ENCODE assay signal across 13 cellular contexts in the genomic region with DNA sequence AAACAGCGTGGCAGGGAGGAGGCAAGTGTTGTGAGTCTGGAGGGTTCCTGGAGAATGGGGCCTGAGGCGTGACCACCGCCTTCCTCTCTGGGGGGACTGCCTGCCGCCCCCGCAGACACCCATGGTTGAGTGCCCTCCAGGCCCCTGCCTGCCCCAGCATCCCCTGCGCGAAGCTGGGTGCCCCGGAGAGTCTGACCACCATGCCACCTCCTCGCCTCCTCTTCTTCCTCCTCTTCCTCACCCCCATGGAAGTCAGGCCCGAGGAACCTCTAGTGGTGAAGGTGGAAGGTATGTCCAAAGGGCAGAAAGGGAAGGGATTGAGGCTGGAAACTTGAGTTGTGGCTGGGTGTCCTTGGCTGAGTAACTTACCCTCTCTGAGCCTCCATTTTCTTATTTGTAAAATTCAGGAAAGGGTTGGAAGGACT. TPM values are rescaled to one million over a fixed set of nuclear protein-coding genes. Genes with fewer than 3 reads are reported as not detected.
DNase-seq lines count a peak whose midpoint lies in the region; ATAC-seq and TF ChIP-seq lines count a peak whose summit lies in the region.
"Had no signal": no experiment of that assay in that cellular context is flagged by ENCODE, and none has a peak within 500 bp of the region (broad histone marks: within the 10 kb centered on the region; RNA-seq: fewer than 3 reads in every experiment).

A gene (plus strand): TSS at position 171 of the 425 bp plus-strand sequence. CDS start 30 bp downstream, at position 201.

- H3K4me3 ChIP-seq in HEK293 (ENCODE audit: low read depth, low read length) (no peak within 1 kb of the TSS), upper lobe of right lung (no peak within 1 kb of the TSS)

- H3K36me3 ChIP-seq in HEK293 (ENCODE audit: control insufficient read depth in 2 of 2, insufficient read depth in 1 of 2, low read length in 2 of 2) (no peaks in the 10 kb centered on the region), upper lobe of right lung (no peaks in the 10 kb centered on the region)

- H3K27ac ChIP-seq in HEK293 (ENCODE audit: extremely low read depth, low read depth, low read length) (no peak within 1 kb of the TSS), upper lobe of right lung (no peak within 1 kb of the TSS)

- no peaks in the 10 kb centered on the region for H3K4me1 ChIP-seq in HEK293 (ENCODE audit: control insufficient read depth, insufficient read depth, low read length)
- H3K4me1 ChIP-seq in upper lobe of right lung, result no peaks in the 10 kb centered on the region

- H3K27me3 ChIP-seq in upper lobe of right lung, result no peaks in the 10 kb centered on the region

- no peaks in the 10 kb centered on the region for H3K36me3 Mint-ChIP-seq in activated CD4-positive, alpha-beta T cell treated with anti-CD3 and anti-CD28 coated beads for 36 hours (ENCODE audit: low read depth)
- H3K36me3 Mint-ChIP-seq in activated naive CD8-positive, alpha-beta T cell treated with anti-CD3 and anti-CD28 coated beads, Interleukin-2, amount 10 ng/mL, durations not matched to agents 7 days and 5 days, result peaks cover 3% of the 10 kb centered on the region
- H3K36me3 Mint-ChIP-seq in stimulated activated effector memory CD8-positive, alpha-beta T cell treated with anti-CD3 and anti-CD28 coated beads, Interleukin-12 subunit alpha, Interleukin-12 subunit beta, amount 100 ng/mL, for 72 hours, result peaks cover 16% of the 10 kb centered on the region

- no peak within 1 kb of the TSS for H3K4me3 Mint-ChIP-seq in activated CD4-positive, alpha-beta T cell treated with anti-CD3 and anti-CD28 coated beads for 36 hours
- H3K4me3 Mint-ChIP-seq in activated naive CD8-positive, alpha-beta T cell treated with anti-CD3 and anti-CD28 coated beads, Interleukin-2, amount 10 ng/mL, durations not matched to agents 7 days and 5 days, result no peak within 1 kb of the TSS
- H3K4me3 Mint-ChIP-seq in stimulated activated effector memory CD8-positive, alpha-beta T cell treated with anti-CD3 and anti-CD28 coated beads, Interleukin-12 subunit alpha, Interleukin-12 subunit beta, amount 100 ng/mL, for 72 hours, result peak within 1 kb of the TSS; percentile 33

- H3K9me3 Mint-ChIP-seq in activated CD4-positive, alpha-beta T cell treated with anti-CD3 and anti-CD28 coated beads for 36 hours (ENCODE audit: low read depth), result no peaks in the 10 kb centered on the region
- H3K9me3 Mint-ChIP-seq in activated naive CD8-positive, alpha-beta T cell treated with anti-CD3 and anti-CD28 coated beads, Interleukin-2, amount 10 ng/mL, durations not matched to agents 7 days and 5 days, result no peaks in the 10 kb centered on the region
- peaks cover 3% of the 10 kb centered on the region for H3K9me3 Mint-ChIP-seq in stimulated activated effector memory CD8-positive, alpha-beta T cell treated with anti-CD3 and anti-CD28 coated beads, Interleukin-12 subunit alpha, Interleukin-12 subunit beta, amount 100 ng/mL, for 72 hours

- ATAC-seq in activated CD4-positive, alpha-beta T cell treated with anti-CD3 and anti-CD28 coated beads for 36 hours, result no peak
- no peak for ATAC-seq in activated naive CD8-positive, alpha-beta T cell treated with anti-CD3 and anti-CD28 coated beads, Interleukin-2, amount 10 ng/mL, durations not matched to agents 7 days and 5 days (ENCODE audit: low read depth)
- no peak for ATAC-seq in stimulated activated effector memory CD8-positive, alpha-beta T cell treated with anti-CD3 and anti-CD28 coated beads, Interleukin-12 subunit alpha, Interleukin-12 subunit beta, amount 100 ng/mL, for 72 hours
- no peak for ATAC-seq in HG03159 (IDR thresholded peaks at IDR 0.05; ENCODE audit: unreplicated experiment)
- ATAC-seq in upper lobe of right lung, result no peak

- H3K27ac Mint-ChIP-seq in activated CD4-positive, alpha-beta T cell treated with anti-CD3 and anti-CD28 coated beads for 36 hours, result peak within 1 kb of the TSS; percentile 72
- H3K27ac Mint-ChIP-seq in activated naive CD8-positive, alpha-beta T cell treated with anti-CD3 and anti-CD28 coated beads, Interleukin-2, amount 10 ng/mL, durations not matched to agents 7 days and 5 days, result peak within 1 kb of the TSS; percentile 78
- H3K27ac Mint-ChIP-seq in stimulated activated effector memory CD8-positive, alpha-beta T cell treated with anti-CD3 and anti-CD28 coated beads, Interleukin-12 subunit alpha, Interleukin-12 subunit beta, amount 100 ng/mL, for 72 hours, result peak within 1 kb of the TSS; percentile 96

- intact Hi-C loops in activated CD4-positive, alpha-beta T cell treated with anti-CD3 and anti-CD28 coated beads for 36 hours (cut with DNase I, micrococcal nuclease), result no loop called here
- intact Hi-C loops in upper lobe of right lung (cut with DNase I), result no loop called here

- POLR2A ChIA-PET in activated CD4-positive, alpha-beta T cell treated with anti-CD3 and anti-CD28 coated beads for 36 hours (lab: Charles Lee), result no interaction called here
- POLR2A ChIA-PET in HEK293 (lab: Yijun Ruan, JAX), result no interaction called here
- POLR2A ChIA-PET in activated naive CD8-positive, alpha-beta T cell treated with anti-CD3 and anti-CD28 coated beads, Interleukin-2, amount 10 ng/mL, durations not matched to agents 7 days and 5 days (lab: Charles Lee), result interaction anchor here (0.7 kb wide), 1 partner anchor 781 kb away, joined by 3 read pairs; no protein-coding TSS in a partner anchor

- TF ChIP-seq CTCF in HEK293 (tag by site-specific recombination; IDR thresholded peaks at IDR 0.05) (no peak), upper lobe of right lung (IDR thresholded peaks at IDR 0.05) (no peak)

- CTCF ChIA-PET in activated CD4-positive, alpha-beta T cell treated with anti-CD3 and anti-CD28 coated beads for 36 hours (lab: Charles Lee), result no interaction called here
- CTCF ChIA-PET in HEK293 (lab: Yijun Ruan, JAX), result interaction anchor here (1.0 kb wide), 1 partner anchor 13 kb away, joined by 4 read pairs; no protein-coding TSS in a partner anchor

- peaks cover 22% of the 10 kb centered on the region for H3K4me1 Mint-ChIP-seq in activated CD4-positive, alpha-beta T cell treated with anti-CD3 and anti-CD28 coated beads for 36 hours
- H3K4me1 Mint-ChIP-seq in activated naive CD8-positive, alpha-beta T cell treated with anti-CD3 and anti-CD28 coated beads, Interleukin-2, amount 10 ng/mL, durations not matched to agents 7 days and 5 days, result peaks cover 29% of the 10 kb centered on the region
- peaks cover 32% of the 10 kb centered on the region for H3K4me1 Mint-ChIP-seq in stimulated activated effector memory CD8-positive, alpha-beta T cell treated with anti-CD3 and anti-CD28 coated beads, Interleukin-12 subunit alpha, Interleukin-12 subunit beta, amount 100 ng/mL, for 72 hours

- H3K9me3 ChIP-seq in HEK293 (ENCODE audit: control insufficient read depth, insufficient read depth, low read depth, low read length), result no peaks in the 10 kb centered on the region
- no peaks in the 10 kb centered on the region for H3K9me3 ChIP-seq in upper lobe of right lung

- no peaks in the 10 kb centered on the region for H3K27me3 Mint-ChIP-seq in activated CD4-positive, alpha-beta T cell treated with anti-CD3 and anti-CD28 coated beads for 36 hours
- H3K27me3 Mint-ChIP-seq in activated naive CD8-positive, alpha-beta T cell treated with anti-CD3 and anti-CD28 coated beads, Interleukin-2, amount 10 ng/mL, durations not matched to agents 7 days and 5 days, result no peaks in the 10 kb centered on the region

- no peak for DNase-seq in activated CD4-positive, alpha-beta T cell treated with anti-CD3 and anti-CD28 coated beads for 36 hours
- no peak for DNase-seq in activated CD4-positive, alpha-beta T cell treated with anti-CD3 and anti-CD28 coated beads for 4 hours
- DNase-seq in activated naive CD8-positive, alpha-beta T cell treated with anti-CD3 and anti-CD28 coated beads, Interleukin-2, amount 10 ng/mL, durations not matched to agents 7 days and 5 days, result no peak
- DNase-seq in stimulated activated effector memory CD8-positive, alpha-beta T cell treated with anti-CD3 and anti-CD28 coated beads, Interleukin-12 subunit alpha, Interleukin-12 subunit beta, amount 100 ng/mL, for 72 hours (ENCODE audit: low spot score in 2 of 2), result no peak
- DNase-seq in anterior cingulate cortex (lab: John Stamatoyannopoulos, UW), result no peak
- DNase-seq in upper lobe of right lung, result no peak
- DNase-seq: activated CD4-positive, alpha-beta T cell treated with anti-CD3 and anti-CD28 coated beads, Interleukin-2, amount 50 U/mL, for 4 hours; EL; NCI-H1092 treated with DMSO at 0.1 percent for 48 hours had no signal

TF ChIP-seq in HEK293, 187 proteins besides CTCF, POLR2A, EP300 and RAD21 (continues in another document):
- TF ChIP-seq, protein P1, sequence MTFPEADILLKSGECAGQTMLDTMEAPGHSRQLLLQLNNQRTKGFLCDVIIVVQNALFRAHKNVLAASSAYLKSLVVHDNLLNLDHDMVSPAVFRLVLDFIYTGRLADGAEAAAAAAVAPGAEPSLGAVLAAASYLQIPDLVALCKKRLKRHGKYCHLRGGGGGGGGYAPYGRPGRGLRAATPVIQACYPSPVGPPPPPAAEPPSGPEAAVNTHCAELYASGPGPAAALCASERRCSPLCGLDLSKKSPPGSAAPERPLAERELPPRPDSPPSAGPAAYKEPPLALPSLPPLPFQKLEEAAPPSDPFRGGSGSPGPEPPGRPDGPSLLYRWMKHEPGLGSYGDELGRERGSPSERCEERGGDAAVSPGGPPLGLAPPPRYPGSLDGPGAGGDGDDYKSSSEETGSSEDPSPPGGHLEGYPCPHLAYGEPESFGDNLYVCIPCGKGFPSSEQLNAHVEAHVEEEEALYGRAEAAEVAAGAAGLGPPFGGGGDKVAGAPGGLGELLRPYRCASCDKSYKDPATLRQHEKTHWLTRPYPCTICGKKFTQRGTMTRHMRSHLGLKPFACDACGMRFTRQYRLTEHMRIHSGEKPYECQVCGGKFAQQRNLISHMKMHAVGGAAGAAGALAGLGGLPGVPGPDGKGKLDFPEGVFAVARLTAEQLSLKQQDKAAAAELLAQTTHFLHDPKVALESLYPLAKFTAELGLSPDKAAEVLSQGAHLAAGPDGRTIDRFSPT (tag by site-specific recombination; IDR thresholded peaks at IDR 0.05), result no peak
- no peak for TF ChIP-seq ZNF521 (tag by site-specific recombination; IDR thresholded peaks at IDR 0.05)
- TF ChIP-seq, protein P2, sequence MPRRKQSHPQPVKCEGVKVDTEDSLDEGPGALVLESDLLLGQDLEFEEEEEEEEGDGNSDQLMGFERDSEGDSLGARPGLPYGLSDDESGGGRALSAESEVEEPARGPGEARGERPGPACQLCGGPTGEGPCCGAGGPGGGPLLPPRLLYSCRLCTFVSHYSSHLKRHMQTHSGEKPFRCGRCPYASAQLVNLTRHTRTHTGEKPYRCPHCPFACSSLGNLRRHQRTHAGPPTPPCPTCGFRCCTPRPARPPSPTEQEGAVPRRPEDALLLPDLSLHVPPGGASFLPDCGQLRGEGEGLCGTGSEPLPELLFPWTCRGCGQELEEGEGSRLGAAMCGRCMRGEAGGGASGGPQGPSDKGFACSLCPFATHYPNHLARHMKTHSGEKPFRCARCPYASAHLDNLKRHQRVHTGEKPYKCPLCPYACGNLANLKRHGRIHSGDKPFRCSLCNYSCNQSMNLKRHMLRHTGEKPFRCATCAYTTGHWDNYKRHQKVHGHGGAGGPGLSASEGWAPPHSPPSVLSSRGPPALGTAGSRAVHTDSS (tag by site-specific recombination; IDR thresholded peaks at IDR 0.05), result peak; percentile 59; the same call in 1 of the 2 replicates

RNA-seq across cellular contexts. Expression of the gene that starts here (rescaled TPM):
- total RNA-seq in activated CD4-positive, alpha-beta T cell treated with anti-CD3 and anti-CD28 coated beads for 36 hours, result under 1 TPM; 0.74 to 0.80 TPM
- total RNA-seq in activated naive CD8-positive, alpha-beta T cell treated with anti-CD3 and anti-CD28 coated beads, Interleukin-2, amount 10 ng/mL, durations not matched to agents 7 days and 5 days, result under 1 TPM; 0.40 to 0.83 TPM
- not detected for total RNA-seq in upper lobe of right lung
- total RNA-seq: A172, astrocyte had no signal
